1 cellular context compared by ENCODE assay signal in genomic region chr10:92957223-92958010, GRCh38.
A peak's percentile ranks its signal among the peaks of the same experiment; 100 is the strongest.
TF ChIP-seq lines count a peak whose summit lies in the region.

No MANE protein-coding gene starts in this region.

TF ChIP-seq in liver, 16 proteins besides CTCF, POLR2A, EP300 and RAD21 (continued from another document):
- TF ChIP-seq REST (IDR thresholded peaks at IDR 0.05): no peak
- TF ChIP-seq TAF1 (conservative IDR thresholded peaks at IDR 0.05): no peak
- no peak for TF ChIP-seq EGR1 (IDR thresholded peaks at IDR 0.05; ENCODE audit: low read depth in 2 of 2)
- TF ChIP-seq HNF4A (conservative IDR thresholded peaks at IDR 0.05): no peak
- TF ChIP-seq NR2F2 (IDR thresholded peaks at IDR 0.05): peak; percentile 51
- TF ChIP-seq MAX (IDR thresholded peaks at IDR 0.05): no peak
- TF ChIP-seq FOXA1 (IDR thresholded peaks at IDR 0.05): no peak
- TF ChIP-seq RXRA (IDR thresholded peaks at IDR 0.05): peak in 1 of 2 donors; percentile 29
- TF ChIP-seq YY1 (IDR thresholded peaks at IDR 0.05): no peak
- no peak for TF ChIP-seq ATF3 (IDR thresholded peaks at IDR 0.05)
- no peak for TF ChIP-seq ZBTB33 (IDR thresholded peaks at IDR 0.05)
- no peak for TF ChIP-seq JUND (IDR thresholded peaks at IDR 0.05)
TF ChIP-seq in liver: peak in this region for 3.
